18 cellular contexts compared by ENCODE assay signal in the genomic region with DNA sequence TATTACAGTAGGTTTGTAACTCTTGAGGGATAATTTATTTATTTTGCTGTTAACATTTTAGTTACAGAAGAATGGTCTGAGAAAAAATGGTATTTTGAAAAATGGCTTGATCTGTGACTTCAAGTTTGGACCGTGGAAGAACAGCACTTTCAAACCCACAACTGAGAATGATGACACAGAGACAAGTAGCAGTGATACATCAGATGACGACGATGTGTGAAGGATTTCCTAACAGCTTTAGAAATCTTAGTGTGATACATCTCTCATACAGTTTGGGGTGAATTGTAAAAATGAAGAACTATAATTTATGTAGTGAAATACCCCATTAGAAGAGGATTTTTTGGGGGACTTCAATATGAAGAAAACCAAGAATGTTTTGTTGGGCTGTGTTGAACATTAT.
"Had no signal": no experiment of that assay in that cellular context is flagged by ENCODE, and none has a peak within 500 bp of the region (broad histone marks: within the 10 kb centered on the region; RNA-seq: fewer than 3 reads in every experiment).

No MANE protein-coding gene starts in this region.

- H3K4me3 Mint-ChIP-seq: activated B cell treated with CpG ODN at 0.5 μM for 24 hours; activated CD4-positive, alpha-beta T cell treated with anti-CD3 and anti-CD28 coated beads, Interleukin-2, amount 10 ng/mL, durations not matched to agents 24 days and 14 days; naive B cell; stimulated activated memory B cell treated with anti-CD40 and anti-IgM and Interleukin-4, amounts not matched to agents 10 μg/mL and 1 μg/mL and 100 μg/mL, for 72 hours had no signal

- H3K4me1 Mint-ChIP-seq: activated B cell treated with CpG ODN at 0.5 μM for 24 hours; stimulated activated memory B cell treated with anti-CD40 and anti-IgM and Interleukin-4, amounts not matched to agents 10 μg/mL and 1 μg/mL and 100 μg/mL, for 72 hours had no signal

- H3K27ac Mint-ChIP-seq: activated B cell treated with CpG ODN at 0.5 μM for 24 hours; activated CD4-positive, alpha-beta T cell treated with anti-CD3 and anti-CD28 coated beads, Interleukin-2, amount 10 ng/mL, durations not matched to agents 24 days and 14 days; activated T-helper 2 cell treated with anti-CD3 and anti-CD28 coated beads, Interferon-gamma antibody, Interleukin-2, Interleukin-4, amounts not matched to agents 10 μg/mL and 5 μg/mL and 100 μg/mL, durations not matched to agents 14 hours and 24 hours and 36 hours; stimulated activated memory B cell treated with anti-CD40 and anti-IgM and Interleukin-4, amounts not matched to agents 10 μg/mL and 1 μg/mL and 100 μg/mL, for 72 hours had no signal

- H3K27me3 Mint-ChIP-seq: activated B cell treated with CpG ODN at 0.5 μM for 24 hours; activated CD4-positive, alpha-beta T cell treated with anti-CD3 and anti-CD28 coated beads, Interleukin-2, amount 10 ng/mL, durations not matched to agents 24 days and 14 days; naive B cell; stimulated activated memory B cell treated with anti-CD40 and anti-IgM and Interleukin-4, amounts not matched to agents 10 μg/mL and 1 μg/mL and 100 μg/mL, for 72 hours had no signal

- H2AFZ ChIP-seq: hepatocyte had no signal

- H3K27ac ChIP-seq: dorsolateral prefrontal cortex, foreskin keratinocyte, hepatocyte, pancreas, SK-N-MC, thyroid gland had no signal

- H3K4me2 ChIP-seq: hepatocyte had no signal

- H3K27me3 ChIP-seq: dorsolateral prefrontal cortex, foreskin keratinocyte, hepatocyte, pancreas, thyroid gland had no signal

- H3K9me3 Mint-ChIP-seq: activated B cell treated with CpG ODN at 0.5 μM for 24 hours; activated CD4-positive, alpha-beta T cell treated with anti-CD3 and anti-CD28 coated beads, Interleukin-2, amount 10 ng/mL, durations not matched to agents 24 days and 14 days; activated T-helper 2 cell treated with anti-CD3 and anti-CD28 coated beads, Interferon-gamma antibody, Interleukin-2, Interleukin-4, amounts not matched to agents 10 μg/mL and 5 μg/mL and 100 μg/mL, durations not matched to agents 14 hours and 24 hours and 36 hours; naive B cell; stimulated activated memory B cell treated with anti-CD40 and anti-IgM and Interleukin-4, amounts not matched to agents 10 μg/mL and 1 μg/mL and 100 μg/mL, for 72 hours had no signal

- H3K4me3 ChIP-seq: dorsolateral prefrontal cortex, hepatocyte, mucosa of descending colon, pancreas, SK-N-MC, thyroid gland had no signal

- H3K9me3 ChIP-seq: mucosa of descending colon, pancreas, thyroid gland had no signal

- ATAC-seq: foreskin keratinocyte; mucosa of descending colon; pancreas; sciatic nerve; stimulated activated memory B cell treated with anti-CD40 and anti-IgM and Interleukin-4, amounts not matched to agents 10 μg/mL and 1 μg/mL and 100 μg/mL, for 72 hours had no signal

- H3K4me1 ChIP-seq: thyroid gland had no signal

- DNase-seq: activated B cell treated with CpG ODN at 0.5 μM for 24 hours; activated CD4-positive, alpha-beta T cell treated with anti-CD3 and anti-CD28 coated beads, Interleukin-2, amount 10 ng/mL, durations not matched to agents 24 days and 14 days; activated CD8-positive, alpha-beta memory T cell treated with anti-CD3 and anti-CD28 coated beads, Interleukin-2, amount 50 U/mL, for 4 hours; activated naive CD4-positive, alpha-beta T cell treated with anti-CD3 and anti-CD28 coated beads, Interleukin-2, amount 50 U/mL, for 16 hours; amygdala; dorsolateral prefrontal cortex; foreskin keratinocyte; mesenchymal stem cell; mucosa of descending colon; naive B cell; pancreas; stimulated activated CD4-positive, alpha-beta T cell treated with anti-CD3 and anti-CD28 coated beads, Interleukin-4, amount 100 ng/mL, for 24 hours; thyroid gland had no signal
